15 cellular contexts compared by ENCODE assay signal in the genomic region with DNA sequence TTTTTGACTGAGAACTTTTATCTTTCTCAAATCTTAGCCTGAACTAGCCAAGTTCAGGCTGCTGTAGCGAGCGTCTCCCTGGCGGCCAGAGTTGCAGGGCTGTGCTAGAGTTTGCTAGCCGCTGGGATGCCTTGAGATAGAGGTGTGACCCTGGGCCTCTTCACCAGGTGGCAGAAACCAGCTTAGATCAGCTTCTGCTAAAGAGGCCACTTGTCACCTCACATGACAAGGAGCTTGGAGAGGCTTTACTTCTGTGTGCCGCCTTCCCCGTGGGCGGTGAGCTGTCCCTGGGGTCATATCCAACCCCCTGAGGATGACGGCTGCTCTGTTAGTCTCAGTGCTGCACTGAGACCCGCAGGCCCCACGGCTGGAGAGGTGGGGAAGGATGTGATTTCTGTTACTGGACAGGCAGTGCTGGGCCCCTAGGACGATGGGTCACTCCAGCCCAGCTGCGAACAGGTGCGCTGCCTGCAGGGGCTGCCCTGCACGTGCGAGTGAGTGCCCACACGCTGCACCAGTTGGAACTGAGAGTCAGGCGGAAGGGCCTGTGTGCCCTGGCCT.
DNase-seq lines count a peak whose midpoint lies in the region; ATAC-seq and TF ChIP-seq lines count a peak whose summit lies in the region.
"Had no signal": no experiment of that assay in that cellular context is flagged by ENCODE, and none has a peak within 500 bp of the region (broad histone marks: within the 10 kb centered on the region; RNA-seq: fewer than 3 reads in every experiment).

No MANE protein-coding gene starts in this region.

- H3K9me3 Mint-ChIP-seq in IgD-negative memory B cell, result no peaks in the 10 kb centered on the region
- H3K9me3 Mint-ChIP-seq in WTC11, result peaks cover 9% of the 10 kb centered on the region
- no peaks in the 10 kb centered on the region for H3K9me3 Mint-ChIP-seq in MCF 10A (ENCODE audit: unreplicated experiment)
- H3K9me3 Mint-ChIP-seq in activated CD8-positive, alpha-beta memory T cell treated with anti-CD3 and anti-CD28 coated beads, Interleukin-2, amount 10 ng/mL, durations not matched to agents 7 days and 5 days (ENCODE audit: low read depth), result no peaks in the 10 kb centered on the region
- H3K9me3 Mint-ChIP-seq: CD8-positive, alpha-beta memory T cell had no signal

- H3K36me3 ChIP-seq in trophoblast cell (ENCODE audit: control insufficient read depth in 1 of 2, insufficient read depth in 2 of 2, low read length in 2 of 2), result peaks cover 0 to 2% of the 10 kb centered on the region in 2 experiments

- H3K79me2 ChIP-seq in trophoblast cell (ENCODE audit: control insufficient read depth, insufficient read depth, low read length, poor library complexity), result peaks cover 9% of the 10 kb centered on the region

- H3K4me3 ChIP-seq in trophoblast cell (ENCODE audit: low read depth, low read length), result no peak overlapping the region
- H3K4me3 ChIP-seq: lung had no signal

- H3K36me3 Mint-ChIP-seq in IgD-negative memory B cell (peaks cover 1% of the 10 kb centered on the region), WTC11 (peaks cover 10% of the 10 kb centered on the region; the same call in 1 of the 2 replicates), MCF 10A (ENCODE audit: insufficient read depth, unreplicated experiment) (peaks cover 60% of the 10 kb centered on the region)
- peaks cover 12% of the 10 kb centered on the region for H3K36me3 Mint-ChIP-seq in activated CD8-positive, alpha-beta memory T cell treated with anti-CD3 and anti-CD28 coated beads, Interleukin-2, amount 10 ng/mL, durations not matched to agents 7 days and 5 days

- no peak overlapping the region for H4K91ac ChIP-seq in trophoblast cell (ENCODE audit: low read depth, low read length)

- TF ChIP-seq CTCF in WTC11 (IDR thresholded peaks at IDR 0.05) (no peak), MCF 10A (IDR thresholded peaks at IDR 0.05; ENCODE audit: unreplicated experiment) (no peak)

- no peak overlapping the region for H3K27ac ChIP-seq in trophoblast cell (ENCODE audit: low read depth, low read length)

- peaks cover 10 to 14% of the 10 kb centered on the region in 2 experiments for H3K4me1 ChIP-seq in trophoblast cell (ENCODE audit: control insufficient read depth in 1 of 2, insufficient read depth in 2 of 2, low read length in 2 of 2)

- H3K9ac ChIP-seq in trophoblast cell (ENCODE audit: low read length), result no peak overlapping the region

- no peak overlapping the region for H2BK12ac ChIP-seq in trophoblast cell (ENCODE audit: low read length)

- H3K18ac ChIP-seq in trophoblast cell (ENCODE audit: low read length), result no peak overlapping the region

- no peak overlapping the region for H2AFZ ChIP-seq in trophoblast cell (ENCODE audit: insufficient read depth, low read length, poor library complexity)

- no peaks in the 10 kb centered on the region for H3K79me1 ChIP-seq in trophoblast cell (ENCODE audit: low read length)

- H2BK120ac ChIP-seq in trophoblast cell (ENCODE audit: insufficient read depth, low read length, poor library complexity), result no peak overlapping the region

- H2BK5ac ChIP-seq in trophoblast cell (ENCODE audit: low read depth, low read length, poor library complexity), result no peak overlapping the region

- CTCF ChIA-PET in WTC11 (lab: Charles Lee), result interaction anchor here (0.8 to 6.9 kb wide), 4 partner anchors 9 to 64 kb away, joined by 3 to 49 read pairs (median 16); no protein-coding TSS in a partner anchor
- CTCF ChIA-PET in MCF 10A (lab: Yijun Ruan, JAX), result interaction anchor here (1.1 kb wide), 1 partner anchor 13 kb away, joined by 4 read pairs; no protein-coding TSS in a partner anchor
- CTCF ChIA-PET in activated CD8-positive, alpha-beta memory T cell treated with anti-CD3 and anti-CD28 coated beads, Interleukin-2, amount 10 ng/mL, durations not matched to agents 7 days and 5 days (lab: Charles Lee), result no interaction called here

- no peak overlapping the region for H3K14ac ChIP-seq in trophoblast cell (ENCODE audit: low read length)

- H3K4me2 ChIP-seq in trophoblast cell (ENCODE audit: low read length), result no peak overlapping the region

- H3K27ac Mint-ChIP-seq in IgD-negative memory B cell (peak overlapping the region; percentile 43 to 93 (median 74)), WTC11 (peak overlapping the region; percentile 98), MCF 10A (ENCODE audit: low read depth, unreplicated experiment) (no peak overlapping the region)
- no peak overlapping the region for H3K27ac Mint-ChIP-seq in activated CD8-positive, alpha-beta memory T cell treated with anti-CD3 and anti-CD28 coated beads, Interleukin-2, amount 10 ng/mL, durations not matched to agents 7 days and 5 days

- WGBS in trophoblast cell (ENCODE audit: extremely low coverage, insufficient coverage, insufficient read length), result no CpG with 5 or more reads among the region's 17 CpGs

- POLR2A ChIA-PET in WTC11 (lab: Charles Lee) (no interaction called here), MCF 10A (lab: Yijun Ruan, JAX) (no interaction called here)

- no peak overlapping the region for H4K8ac ChIP-seq in trophoblast cell (ENCODE audit: low read depth, low read length)

- H3K4me3 Mint-ChIP-seq in IgD-negative memory B cell, result peak overlapping the region in 3 of 4 donors; percentile 40 to 79 (median 62)
- H3K4me3 Mint-ChIP-seq in WTC11, result no peak overlapping the region
- no peak overlapping the region for H3K4me3 Mint-ChIP-seq in MCF 10A (ENCODE audit: unreplicated experiment)
- no peak overlapping the region for H3K4me3 Mint-ChIP-seq in activated CD8-positive, alpha-beta memory T cell treated with anti-CD3 and anti-CD28 coated beads, Interleukin-2, amount 10 ng/mL, durations not matched to agents 7 days and 5 days
- H3K4me3 Mint-ChIP-seq: CD8-positive, alpha-beta memory T cell had no signal

- intact Hi-C loops in MCF 10A (cut with micrococcal nuclease), result no loop called here

- peak overlapping the region; percentile 16 for H3K4ac ChIP-seq in trophoblast cell (ENCODE audit: low read depth, low read length)

- H2AK5ac ChIP-seq in trophoblast cell (ENCODE audit: low read length), result no peak overlapping the region

- peaks cover 48 to 53% (median 53%) of the 10 kb centered on the region in 3 donors for H3K4me1 Mint-ChIP-seq in IgD-negative memory B cell
- peaks cover 85% of the 10 kb centered on the region for H3K4me1 Mint-ChIP-seq in WTC11
- H3K4me1 Mint-ChIP-seq in MCF 10A (ENCODE audit: insufficient read depth, unreplicated experiment), result peaks cover 10% of the 10 kb centered on the region
- peaks cover 2% of the 10 kb centered on the region for H3K4me1 Mint-ChIP-seq in activated CD8-positive, alpha-beta memory T cell treated with anti-CD3 and anti-CD28 coated beads, Interleukin-2, amount 10 ng/mL, durations not matched to agents 7 days and 5 days

- H3K23ac ChIP-seq in trophoblast cell (ENCODE audit: low read length), result no peak overlapping the region

- DNase-seq in NCI-H1417 (lab: John Stamatoyannopoulos, UW) (peak; percentile 45 to 74 (median 59)), NCI-H1417 treated with DMSO at 0.1 percent for 48 hours (lab: John Stamatoyannopoulos, UW) (no peak), WTC11 (ENCODE audit: low spot score) (no peak), trophoblast cell (peak in 1 of 2 donors; percentile 47), Kasumi-1 (lab: John Stamatoyannopoulos, UW) (no peak), MCF 10A (ENCODE audit: unreplicated experiment) (no peak)
- no peak for DNase-seq in activated CD8-positive, alpha-beta memory T cell treated with anti-CD3 and anti-CD28 coated beads, Interleukin-2, amount 10 ng/mL, durations not matched to agents 7 days and 5 days
- DNase-seq: CD8-positive, alpha-beta memory T cell; dermis blood vessel endothelial cell; hypothalamus; NCI-H1694 treated with DMSO at 0.1 percent for 48 hours; PC-3; substantia nigra had no signal

- no peaks in the 10 kb centered on the region for H3K27me3 Mint-ChIP-seq in IgD-negative memory B cell
- no peaks in the 10 kb centered on the region for H3K27me3 Mint-ChIP-seq in WTC11 (ENCODE audit: low read depth)
- no peaks in the 10 kb centered on the region for H3K27me3 Mint-ChIP-seq in MCF 10A (ENCODE audit: insufficient read depth, unreplicated experiment)
- no peaks in the 10 kb centered on the region for H3K27me3 Mint-ChIP-seq in activated CD8-positive, alpha-beta memory T cell treated with anti-CD3 and anti-CD28 coated beads, Interleukin-2, amount 10 ng/mL, durations not matched to agents 7 days and 5 days
- H3K27me3 Mint-ChIP-seq: CD8-positive, alpha-beta memory T cell had no signal

- H3K27me3 ChIP-seq in trophoblast cell (ENCODE audit: insufficient read depth, low read length), result no peaks in the 10 kb centered on the region

- no TSS peak for BruUV-seq in MCF 10A (replicated peaks; lab: Mats Ljungman, UMichigan)

- H3K9me3 ChIP-seq in trophoblast cell (ENCODE audit: insufficient read depth, low read depth, low read length), result no peaks in the 10 kb centered on the region

- no peak overlapping the region for H4K12ac ChIP-seq in trophoblast cell (ENCODE audit: low read depth, low read length)

- peak; percentile 18 for ATAC-seq in WTC11
- no peak for ATAC-seq in activated CD8-positive, alpha-beta memory T cell treated with anti-CD3 and anti-CD28 coated beads, Interleukin-2, amount 10 ng/mL, durations not matched to agents 7 days and 5 days
- ATAC-seq: PC-3 had no signal

TF ChIP-seq in WTC11, 78 proteins besides CTCF, POLR2A, EP300 and RAD21 (continues in another document):
- TF ChIP-seq, protein P1, sequence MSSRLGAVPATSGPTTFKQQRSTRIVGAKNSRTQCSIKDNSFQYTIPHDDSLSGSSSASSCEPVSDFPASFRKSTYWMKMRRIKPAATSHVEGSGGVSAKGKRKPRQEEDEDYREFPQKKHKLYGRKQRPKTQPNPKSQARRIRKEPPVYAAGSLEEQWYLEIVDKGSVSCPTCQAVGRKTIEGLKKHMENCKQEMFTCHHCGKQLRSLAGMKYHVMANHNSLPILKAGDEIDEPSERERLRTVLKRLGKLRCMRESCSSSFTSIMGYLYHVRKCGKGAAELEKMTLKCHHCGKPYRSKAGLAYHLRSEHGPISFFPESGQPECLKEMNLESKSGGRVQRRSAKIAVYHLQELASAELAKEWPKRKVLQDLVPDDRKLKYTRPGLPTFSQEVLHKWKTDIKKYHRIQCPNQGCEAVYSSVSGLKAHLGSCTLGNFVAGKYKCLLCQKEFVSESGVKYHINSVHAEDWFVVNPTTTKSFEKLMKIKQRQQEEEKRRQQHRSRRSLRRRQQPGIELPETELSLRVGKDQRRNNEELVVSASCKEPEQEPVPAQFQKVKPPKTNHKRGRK (CRISPR knock-in tag; IDR thresholded peaks at IDR 0.05; ENCODE audit: borderline replicate concordance), result no peak
- TF ChIP-seq EMX1 (CRISPR knock-in tag; IDR thresholded peaks at IDR 0.05), result no peak

Comparison
In these comparisons a context has a peak if more than half of its experiments do, and no peak if none do; other contexts are left out.
1. DNase-seq: peak in NCI-H1417 (3 of 3); none in NCI-H1417 treated with DMSO at 0.1 percent for 48 hours (single experiment), WTC11 (single experiment), Kasumi-1 (0 of 2), MCF 10A (single experiment) and activated CD8-positive, alpha-beta memory T cell treated with anti-CD3 and anti-CD28 coated beads, Interleukin-2, amount 10 ng/mL, durations not matched to agents 7 days and 5 days (single experiment).
2. H3K27ac Mint-ChIP-seq: peak in IgD-negative memory B cell (3 of 3) and WTC11 (single experiment); none in MCF 10A (single experiment) and activated CD8-positive, alpha-beta memory T cell treated with anti-CD3 and anti-CD28 coated beads, Interleukin-2, amount 10 ng/mL, durations not matched to agents 7 days and 5 days (single experiment).
3. H3K4me3 Mint-ChIP-seq: peak in IgD-negative memory B cell (3 of 4); none in WTC11 (single experiment), MCF 10A (single experiment) and activated CD8-positive, alpha-beta memory T cell treated with anti-CD3 and anti-CD28 coated beads, Interleukin-2, amount 10 ng/mL, durations not matched to agents 7 days and 5 days (single experiment).